Comparison of ENCODE assay signal across 24 cellular contexts in the genomic region with DNA sequence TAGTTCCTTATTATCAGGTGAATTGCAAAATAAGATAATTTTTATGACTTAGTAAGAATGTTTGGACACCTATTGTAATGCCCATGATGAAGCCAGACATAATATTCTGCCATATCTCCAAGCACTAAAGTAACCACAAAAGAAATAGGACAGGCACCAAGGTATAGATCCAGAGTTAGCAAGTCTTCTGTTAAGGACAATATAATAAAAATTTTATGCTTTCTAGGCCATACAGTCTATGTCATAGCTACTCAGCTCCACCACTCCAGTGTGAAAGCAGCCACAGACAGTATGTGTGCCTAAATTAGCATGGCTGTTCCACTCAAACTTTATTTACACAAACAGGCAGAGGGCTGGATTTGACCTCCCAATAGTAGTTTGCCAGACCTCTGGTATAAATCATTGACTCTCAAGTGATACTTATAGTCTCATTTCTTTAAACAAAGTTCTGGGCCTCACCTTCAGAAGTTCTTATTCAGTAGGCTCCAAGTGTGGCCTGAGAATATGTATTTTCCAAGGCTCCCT.
DNase-seq lines count a peak whose midpoint lies in the region; ATAC-seq and TF ChIP-seq lines count a peak whose summit lies in the region.
"Had no signal": no experiment of that assay in that cellular context is flagged by ENCODE, and none has a peak within 500 bp of the region (broad histone marks: within the 10 kb centered on the region; RNA-seq: fewer than 3 reads in every experiment).

No MANE protein-coding gene starts in this region.

- TF ChIP-seq POLR2A in right lobe of liver (IDR thresholded peaks at IDR 0.05), result no peak

- ATAC-seq in right lobe of liver, result peak in 3 of 4 donors; percentile 16 to 44 (median 21)
- no peak for ATAC-seq in thoracic aorta (ENCODE audit: insufficient number of reproducible peaks, low FRiP score, low read depth)
- ATAC-seq: natural killer cell treated with Interleukin-12 subunit alpha and Interleukin-12 subunit beta and Interleukin-15 and Interleukin-18, amount 100 ng/mL, for 72 hours had no signal

- H3K27me3 ChIP-seq in right lobe of liver (no peaks in the 10 kb centered on the region), thoracic aorta (replicated peaks; ENCODE audit: insufficient read depth) (no peaks in the 10 kb centered on the region)
- H3K27me3 ChIP-seq: spleen had no signal

- H3K9me3 ChIP-seq in right lobe of liver (no peaks in the 10 kb centered on the region), thoracic aorta (no peaks in the 10 kb centered on the region)
- H3K9me3 ChIP-seq: left ventricle myocardium inferior, spleen had no signal

- DNase-seq in DMS53 (lab: John Stamatoyannopoulos, UW) (peak; percentile 21), DMS53 treated with DMSO at 0.1 percent for 48 hours (lab: John Stamatoyannopoulos, UW; ENCODE audit: unreplicated experiment) (no peak), right lobe of liver (no peak), thoracic aorta (ENCODE audit: low spot score) (no peak), midbrain (lab: John Stamatoyannopoulos, UW) (no peak), germinal center (ENCODE audit: low spot score) (no peak)
- DNase-seq in stimulated activated CD4-positive, alpha-beta T cell treated with anti-CD3 and anti-CD28 coated beads, Interleukin-1b, Interleukin-23, amount 100 ng/mL, for 48 hours, result no peak
- DNase-seq: activated CD4-positive, alpha-beta T cell treated with anti-CD3 and anti-CD28 coated beads, Interleukin-2, amount 50 U/mL, for 48 hours; activated naive CD4-positive, alpha-beta T cell treated with Interleukin-2 at 50 U/mL for 16 hours; CD4-positive, CD25-positive, alpha-beta regulatory T cell; effector memory CD4-positive, alpha-beta T cell; foreskin melanocyte; GOT3; hypothalamus; left ventricle myocardium inferior; NCI-H1048; NCI-H187; NCI-H69; spleen; stimulated activated CD4-positive, alpha-beta T cell treated with anti-CD3 and anti-CD28 coated beads, Interleukin-4, amount 100 ng/mL, for 1 hour; T-helper 1 cell had no signal

- H3K27ac ChIP-seq in VCaP (peak overlapping the region; percentile 28; the same call in 1 of the 2 replicates), right lobe of liver (peak overlapping the region; percentile 39 to 79 (median 51)), thoracic aorta (peak overlapping the region; percentile 72 to 79)
- H3K27ac ChIP-seq: 22Rv1, spleen had no signal

- H3K4me3 ChIP-seq in right lobe of liver (no peak overlapping the region), thoracic aorta (no peak overlapping the region)
- H3K4me3 ChIP-seq: left ventricle myocardium inferior, spleen had no signal

- H3K4me1 ChIP-seq in right lobe of liver (peaks cover 0 to 78% (median 23%) of the 10 kb centered on the region in 4 donors), thoracic aorta (ENCODE audit: control insufficient read depth in 1 of 2, low read depth in 2 of 2) (peaks cover 11 to 26% of the 10 kb centered on the region in 2 donors)
- H3K4me1 ChIP-seq: spleen had no signal

- no peaks in the 10 kb centered on the region for H3K36me3 ChIP-seq in right lobe of liver
- H3K36me3 ChIP-seq in thoracic aorta, result no peaks in the 10 kb centered on the region

- TF ChIP-seq CTCF in VCaP (conservative IDR thresholded peaks at IDR 0.05) (no peak), right lobe of liver (IDR thresholded peaks at IDR 0.05) (no peak), thoracic aorta (IDR thresholded peaks at IDR 0.05) (no peak)

- intact Hi-C loops in right lobe of liver (cut with DNase I), result no loop called here
